ENCODE assay signal across 8 cellular contexts in the genomic region with DNA sequence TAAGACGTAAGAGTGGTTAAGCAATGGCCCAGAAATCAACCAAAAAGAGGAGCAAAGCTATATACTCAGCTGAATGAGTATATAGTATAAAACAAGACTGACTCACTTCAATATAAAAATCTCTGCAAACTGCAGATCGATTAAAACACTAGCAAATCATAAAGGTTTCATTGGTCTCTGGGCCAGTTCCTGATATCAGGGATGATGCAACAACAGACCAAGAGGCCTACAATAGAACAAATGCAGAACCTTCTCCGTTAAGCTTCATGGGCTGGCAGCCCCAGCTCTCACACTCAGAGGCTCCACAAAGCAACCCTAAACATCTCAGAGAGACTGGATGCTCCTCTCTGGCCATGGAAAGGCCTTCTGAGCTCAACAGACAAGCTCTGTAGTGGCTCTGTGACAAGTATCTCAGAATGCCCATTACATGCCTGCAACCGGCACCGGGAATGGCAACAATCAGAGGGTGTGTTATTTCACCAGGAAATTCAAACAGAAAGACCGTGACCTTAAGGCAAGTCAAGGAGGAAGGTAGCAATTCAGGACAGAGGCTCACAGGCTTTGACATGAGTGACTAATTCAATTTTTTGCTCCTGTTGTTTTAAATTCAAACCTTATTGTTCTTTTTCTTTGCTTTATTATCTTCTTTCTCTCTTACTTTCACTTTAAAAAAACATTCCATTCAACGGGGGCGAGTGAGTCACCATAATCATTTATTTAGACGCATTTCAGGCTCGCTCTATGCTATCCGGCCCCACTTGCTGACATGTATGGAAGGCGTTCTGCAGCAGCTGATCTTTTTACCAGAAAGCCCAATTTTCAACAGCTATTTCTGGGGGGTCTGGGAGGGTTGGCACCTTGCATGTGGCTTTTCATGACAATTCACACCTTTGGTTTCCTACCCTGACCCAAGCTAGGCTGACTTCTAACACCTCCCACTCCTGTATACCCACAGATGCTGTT. TPM values are rescaled to one million over a fixed set of nuclear protein-coding genes. Genes with fewer than 3 reads are reported as not detected.
A peak's percentile ranks its signal among the peaks of the same experiment; 100 is the strongest.
DNase-seq lines count a peak whose midpoint lies in the region; ATAC-seq and TF ChIP-seq lines count a peak whose summit lies in the region.

No MANE protein-coding gene starts in this region.

- peaks cover 5 to 19% of the 10 kb centered on the region in 2 donors for H3K4me1 ChIP-seq in ascending aorta

- H3K27ac ChIP-seq in ascending aorta, result peak overlapping the region; percentile 26 to 50

- H3K4me3 Mint-ChIP-seq in stimulated activated memory B cell treated with anti-CD40 and anti-IgM and Interleukin-4, amounts not matched to agents 10 μg/mL and 1 μg/mL and 100 μg/mL, for 72 hours, result peak overlapping the region; percentile 75

- peak overlapping the region; percentile 41 to 51 for H3K4me3 ChIP-seq in ascending aorta

- peaks cover 6% of the 10 kb centered on the region for H3K36me3 Mint-ChIP-seq in stimulated activated memory B cell treated with anti-CD40 and anti-IgM and Interleukin-4, amounts not matched to agents 10 μg/mL and 1 μg/mL and 100 μg/mL, for 72 hours

- DNase-seq in HT1080 (ENCODE audit: low read depth), result peak; percentile 72
- DNase-seq in ascending aorta (ENCODE audit: low spot score in 2 of 2), result no peak
- peak; percentile 85 for DNase-seq in iris pigment epithelial cell (ENCODE audit: low read depth)
- DNase-seq in stimulated activated CD4-positive, alpha-beta T cell treated with anti-CD3 and anti-CD28 coated beads, Interleukin-2, amount 100 ng/mL, for 24 hours, result no peak
- no peak for DNase-seq in stimulated activated CD4-positive, alpha-beta T cell treated with anti-CD3 and anti-CD28 coated beads, Interleukin-4, amount 100 ng/mL, for 4 hours

- H3K9me3 Mint-ChIP-seq in stimulated activated memory B cell treated with anti-CD40 and anti-IgM and Interleukin-4, amounts not matched to agents 10 μg/mL and 1 μg/mL and 100 μg/mL, for 72 hours, result no peaks in the 10 kb centered on the region

- no peaks in the 10 kb centered on the region for H3K36me3 ChIP-seq in ascending aorta

- ATAC-seq in stimulated activated memory B cell treated with anti-CD40 and anti-IgM and Interleukin-4, amounts not matched to agents 10 μg/mL and 1 μg/mL and 100 μg/mL, for 72 hours, result peak; percentile 79
- ATAC-seq in GM21526 (IDR thresholded peaks at IDR 0.05; ENCODE audit: low FRiP score, unreplicated experiment) (no peak), GM18502 (IDR thresholded peaks at IDR 0.05; ENCODE audit: poor library complexity, unreplicated experiment) (no peak)

- peak overlapping the region; percentile 76 for H3K27ac Mint-ChIP-seq in stimulated activated memory B cell treated with anti-CD40 and anti-IgM and Interleukin-4, amounts not matched to agents 10 μg/mL and 1 μg/mL and 100 μg/mL, for 72 hours

- no peaks in the 10 kb centered on the region for H3K27me3 ChIP-seq in ascending aorta

- intact Hi-C loops in ascending aorta (cut with DNase I), result no loop called here

- no peak for TF ChIP-seq CTCF in ascending aorta (IDR thresholded peaks at IDR 0.05)

- no peaks in the 10 kb centered on the region for H3K9me3 ChIP-seq in ascending aorta

- peaks cover 87% of the 10 kb centered on the region for H3K4me1 Mint-ChIP-seq in stimulated activated memory B cell treated with anti-CD40 and anti-IgM and Interleukin-4, amounts not matched to agents 10 μg/mL and 1 μg/mL and 100 μg/mL, for 72 hours

- H3K27me3 Mint-ChIP-seq in stimulated activated memory B cell treated with anti-CD40 and anti-IgM and Interleukin-4, amounts not matched to agents 10 μg/mL and 1 μg/mL and 100 μg/mL, for 72 hours, result no peaks in the 10 kb centered on the region

RNA-seq across cellular contexts. Expression of gene CYRIA, which starts 15.1 kb away (rescaled TPM):
- total RNA-seq in HT1080 (2014; rRNA removed; shearing (Covaris generic)), result 6.1 and 11.1 TPM in 2 replicates
- polyA plus RNA-seq in HT1080 (2015; cell fraction: cytosol; rRNA removed), result 16.9 and 17.3 TPM in 2 replicates
- polyA plus RNA-seq in HT1080 (2015; cell fraction: nucleus; rRNA removed), result 21.6 and 21.8 TPM in 2 replicates
- total RNA-seq in ascending aorta, result 7.1 TPM

Comparison
In these comparisons a context has a peak if more than half of its experiments do, and no peak if none do; other contexts are left out.
1. DNase-seq: peak in HT1080 (single experiment) and iris pigment epithelial cell (single experiment); none in ascending aorta (0 of 2), stimulated activated CD4-positive, alpha-beta T cell treated with anti-CD3 and anti-CD28 coated beads, Interleukin-2, amount 100 ng/mL, for 24 hours (0 of 2) and stimulated activated CD4-positive, alpha-beta T cell treated with anti-CD3 and anti-CD28 coated beads, Interleukin-4, amount 100 ng/mL, for 4 hours (0 of 2).